8 cellular contexts compared by ENCODE assay signal in genomic region chr6:38567436-38567835, GRCh38.
DNase-seq lines count a peak whose midpoint lies in the region; ATAC-seq and TF ChIP-seq lines count a peak whose summit lies in the region.

No MANE protein-coding gene starts in this region.

- no peaks in the 10 kb centered on the region for H3K36me3 Mint-ChIP-seq in HFFc6 (ENCODE audit: low read depth)
- H3K36me3 Mint-ChIP-seq in natural killer cell, result no peaks in the 10 kb centered on the region
- H3K36me3 Mint-ChIP-seq in T-helper 17 cell (ENCODE audit: low read depth), result peaks cover 5% of the 10 kb centered on the region

- no peak overlapping the region for H3K9ac ChIP-seq in PC-3 (ENCODE audit: low read length)

- H2AFZ ChIP-seq in PC-3 (ENCODE audit: low read length), result no peak overlapping the region

- peak; percentile 85 for DNase-seq in HFFc6
- peak; percentile 84 for DNase-seq in PC-3
- DNase-seq in fibroblast of the aortic adventitia (ENCODE audit: low read depth), result peak; percentile 94
- DNase-seq in skeletal muscle cell (ENCODE audit: low read depth), result peak; percentile 82
- no peak for DNase-seq in activated CD8-positive, alpha-beta memory T cell treated with anti-CD3 and anti-CD28 coated beads, Interleukin-2, amount 50 U/mL, for 4 hours
- DNase-seq in stimulated activated naive CD4-positive, alpha-beta T cell (lab: John Stamatoyannopoulos, UW), result no peak
- no peak for DNase-seq in natural killer cell
- DNase-seq in T-helper 17 cell, result no peak

- no peaks in the 10 kb centered on the region for H3K36me3 ChIP-seq in PC-3 (ENCODE audit: low read depth, low read length)

- no peaks in the 10 kb centered on the region for H3K9me3 Mint-ChIP-seq in HFFc6
- H3K9me3 Mint-ChIP-seq in natural killer cell, result no peaks in the 10 kb centered on the region

- TF ChIP-seq CTCF in HFFc6 (IDR thresholded peaks at IDR 0.05) (no peak), PC-3 (conservative IDR thresholded peaks at IDR 0.05; ENCODE audit: low read depth, low read length) (no peak), fibroblast of the aortic adventitia (IDR thresholded peaks at IDR 0.05; ENCODE audit: insufficient read depth, low read length) (no peak), natural killer cell (IDR thresholded peaks at IDR 0.05) (no peak)

- H3K27me3 Mint-ChIP-seq in HFFc6 (ENCODE audit: insufficient read depth), result peaks cover 4% of the 10 kb centered on the region; the same call in 1 of the 2 replicates
- no peaks in the 10 kb centered on the region for H3K27me3 Mint-ChIP-seq in natural killer cell (ENCODE audit: low read depth in 2 of 2)
- H3K27me3 Mint-ChIP-seq in T-helper 17 cell, result no peaks in the 10 kb centered on the region

- POLR2A ChIA-PET in PC-3 (lab: Charles Lee; ENCODE audit: unreplicated experiment), result no interaction called here

- no peaks in the 10 kb centered on the region for H3K27me3 ChIP-seq in PC-3 (ENCODE audit: low read length)

- peak; percentile 64 for ATAC-seq in PC-3
- no peak for ATAC-seq in natural killer cell
- no peak for ATAC-seq in T-helper 17 cell

- H3K27ac Mint-ChIP-seq in HFFc6, result peak overlapping the region; percentile 51
- no peak overlapping the region for H3K27ac Mint-ChIP-seq in natural killer cell
- no peak overlapping the region for H3K27ac Mint-ChIP-seq in T-helper 17 cell

- H3K27ac ChIP-seq in PC-3 (ENCODE audit: low read length), result no peak overlapping the region

- H3K9me2 ChIP-seq in PC-3 (replicated peaks; ENCODE audit: low read length), result no peaks in the 10 kb centered on the region

- H3F3A ChIP-seq in PC-3 (ENCODE audit: low read length, unreplicated experiment), result no peaks in the 10 kb centered on the region

- intact Hi-C loops in PC-3 (cut with micrococcal nuclease) (loop anchor here (10.0 kb wide), 1 partner anchor 533 kb away; no protein-coding TSS in a partner anchor), natural killer cell (cut with micrococcal nuclease) (no loop called here)

- BruUV-seq in PC-3 (replicated peaks; lab: Mats Ljungman, UMichigan), result no TSS peak

- H4K20me1 ChIP-seq in PC-3 (ENCODE audit: low read length), result no peaks in the 10 kb centered on the region

- peak overlapping the region; percentile 7; the same call in 1 of the 2 replicates for H3K4me2 ChIP-seq in PC-3 (ENCODE audit: low read length)

- H3K4me1 Mint-ChIP-seq in HFFc6 (ENCODE audit: low read depth) (peaks cover 38% of the 10 kb centered on the region), natural killer cell (peaks cover 9 to 16% of the 10 kb centered on the region in 2 donors), T-helper 17 cell (peaks cover 16% of the 10 kb centered on the region)

- peaks cover 26% of the 10 kb centered on the region for H3K4me1 ChIP-seq in PC-3 (ENCODE audit: insufficient read depth, low read length)

- H3K79me2 ChIP-seq in PC-3 (ENCODE audit: low read length), result no peaks in the 10 kb centered on the region

- peak overlapping the region; percentile 43 for H3K4me3 Mint-ChIP-seq in HFFc6
- H3K4me3 Mint-ChIP-seq in natural killer cell, result no peak overlapping the region
- H3K4me3 Mint-ChIP-seq in T-helper 17 cell, result no peak overlapping the region

- CTCF ChIA-PET in PC-3 (lab: Charles Lee), result no interaction called here

- H3K4me3 ChIP-seq in PC-3 (ENCODE audit: low read length) (no peak overlapping the region), fibroblast of the aortic adventitia (ENCODE audit: low read depth, low read length) (no peak overlapping the region), skeletal muscle cell (ENCODE audit: low read depth, low read length) (no peak overlapping the region)

- no peaks in the 10 kb centered on the region for H3K9me3 ChIP-seq in PC-3 (ENCODE audit: low read length)
- no peaks in the 10 kb centered on the region for H3K9me3 ChIP-seq in T-helper 17 cell (ENCODE audit: control insufficient read depth, low read length, poor library complexity, severe bottlenecking)

Comparison
In these comparisons a context has a peak if more than half of its experiments do, and no peak if none do; other contexts are left out.
1. DNase-seq: peak in HFFc6 (single experiment), PC-3 (single experiment), fibroblast of the aortic adventitia (single experiment) and skeletal muscle cell (single experiment); none in activated CD8-positive, alpha-beta memory T cell treated with anti-CD3 and anti-CD28 coated beads, Interleukin-2, amount 50 U/mL, for 4 hours (single experiment), stimulated activated naive CD4-positive, alpha-beta T cell (0 of 6), natural killer cell (single experiment) and T-helper 17 cell (0 of 3).